8 cellular contexts compared by ENCODE assay signal in the genomic region with DNA sequence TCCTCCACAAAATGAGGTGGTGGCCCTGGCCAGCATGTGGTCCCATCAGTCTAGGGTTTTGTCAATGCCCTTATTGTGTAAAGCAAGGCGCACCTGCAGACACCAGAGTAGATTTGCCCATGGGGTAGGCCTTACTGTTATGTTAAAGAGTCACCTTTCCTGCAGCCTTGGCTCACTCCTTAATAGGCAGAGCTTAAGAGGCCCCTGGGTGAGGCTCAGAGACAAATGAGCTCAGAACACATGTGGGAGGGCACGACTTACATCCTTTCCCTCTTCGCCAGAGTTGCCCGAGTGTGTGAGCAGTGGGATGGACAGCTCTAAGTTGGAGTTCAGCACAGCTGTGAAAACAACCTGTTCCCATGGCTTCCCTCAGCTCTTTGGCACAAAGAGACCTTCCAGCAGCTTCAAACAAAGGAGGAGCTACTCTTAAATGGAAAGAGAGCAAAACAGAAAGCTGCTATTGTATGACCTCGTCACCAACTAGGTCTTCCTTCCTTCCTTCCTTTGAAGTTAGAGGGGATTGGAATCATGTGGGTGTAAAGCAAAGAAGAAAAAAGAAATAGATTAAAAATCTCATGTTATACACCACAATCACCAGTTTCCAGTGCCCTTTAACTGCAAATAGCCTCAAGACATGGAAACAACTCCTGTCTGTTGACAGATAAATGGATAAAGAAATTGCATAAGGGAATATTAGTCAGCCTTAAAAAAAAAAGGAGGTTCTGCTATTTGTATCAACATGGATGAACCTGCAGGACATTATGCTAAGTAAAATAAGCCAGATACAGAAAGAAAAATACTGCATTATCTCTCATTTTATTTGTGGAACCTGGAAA. TPM values are rescaled to one million over a fixed set of nuclear protein-coding genes. Genes with fewer than 3 reads are reported as not detected.
DNase-seq lines count a peak whose midpoint lies in the region; ATAC-seq and TF ChIP-seq lines count a peak whose summit lies in the region.

No MANE protein-coding gene starts in this region.

- no peaks in the 10 kb centered on the region for H3K27me3 ChIP-seq in left ventricle myocardium inferior (ENCODE audit: low read depth)

- H3K4me3 ChIP-seq in left ventricle myocardium inferior: peak overlapping the region; percentile 6

- H3K36me3 ChIP-seq in left ventricle myocardium inferior: no peaks in the 10 kb centered on the region

- intact Hi-C loops in left ventricle myocardium inferior (cut with micrococcal nuclease): no loop called here

- peak overlapping the region; percentile 86 for H3K4me3 Mint-ChIP-seq in activated T-helper 17 cell treated with anti-CD3 and anti-CD28 coated beads, Interleukin-2, amount 50 U/mL, for 72 hours
- peak overlapping the region; percentile 79 for H3K4me3 Mint-ChIP-seq in stimulated activated naive CD8-positive, alpha-beta T cell treated with anti-CD3 and anti-CD28 coated beads, Interleukin-15, Interleukin-2, amounts not matched to agents 100 ng/mL and 50 ng/mL, for 24 hours

- no peak for TF ChIP-seq CTCF in left ventricle myocardium inferior (IDR thresholded peaks at IDR 0.05; ENCODE audit: borderline replicate concordance)

- no peaks in the 10 kb centered on the region for H3K36me3 Mint-ChIP-seq in activated T-helper 17 cell treated with anti-CD3 and anti-CD28 coated beads, Interleukin-2, amount 50 U/mL, for 72 hours (ENCODE audit: low read depth)
- no peaks in the 10 kb centered on the region for H3K36me3 Mint-ChIP-seq in stimulated activated naive CD8-positive, alpha-beta T cell treated with anti-CD3 and anti-CD28 coated beads, Interleukin-15, Interleukin-2, amounts not matched to agents 100 ng/mL and 50 ng/mL, for 24 hours (ENCODE audit: low read depth)

- peak overlapping the region; percentile 86 for H3K27ac Mint-ChIP-seq in activated T-helper 17 cell treated with anti-CD3 and anti-CD28 coated beads, Interleukin-2, amount 50 U/mL, for 72 hours
- peak overlapping the region; percentile 91 for H3K27ac Mint-ChIP-seq in stimulated activated naive CD8-positive, alpha-beta T cell treated with anti-CD3 and anti-CD28 coated beads, Interleukin-15, Interleukin-2, amounts not matched to agents 100 ng/mL and 50 ng/mL, for 24 hours

- peaks cover 52% of the 10 kb centered on the region for H3K4me1 Mint-ChIP-seq in activated T-helper 17 cell treated with anti-CD3 and anti-CD28 coated beads, Interleukin-2, amount 50 U/mL, for 72 hours
- peaks cover 64% of the 10 kb centered on the region for H3K4me1 Mint-ChIP-seq in stimulated activated naive CD8-positive, alpha-beta T cell treated with anti-CD3 and anti-CD28 coated beads, Interleukin-15, Interleukin-2, amounts not matched to agents 100 ng/mL and 50 ng/mL, for 24 hours (ENCODE audit: low read depth)

- H3K4me1 ChIP-seq in left ventricle myocardium inferior: peaks cover 26% of the 10 kb centered on the region

- DNase-seq in NCI-H748 (lab: John Stamatoyannopoulos, UW; ENCODE audit: unreplicated experiment): peak; percentile 28
- no peak for DNase-seq in NCI-H748 treated with DMSO at 0.1 percent for 48 hours (lab: John Stamatoyannopoulos, UW)
- no peak for DNase-seq in left ventricle myocardium inferior

- no peaks in the 10 kb centered on the region for H3K9me3 Mint-ChIP-seq in activated T-helper 17 cell treated with anti-CD3 and anti-CD28 coated beads, Interleukin-2, amount 50 U/mL, for 72 hours
- H3K9me3 Mint-ChIP-seq in stimulated activated naive CD8-positive, alpha-beta T cell treated with anti-CD3 and anti-CD28 coated beads, Interleukin-15, Interleukin-2, amounts not matched to agents 100 ng/mL and 50 ng/mL, for 24 hours: no peaks in the 10 kb centered on the region

- H3K27me3 Mint-ChIP-seq in activated T-helper 17 cell treated with anti-CD3 and anti-CD28 coated beads, Interleukin-2, amount 50 U/mL, for 72 hours: no peaks in the 10 kb centered on the region
- H3K27me3 Mint-ChIP-seq in stimulated activated naive CD8-positive, alpha-beta T cell treated with anti-CD3 and anti-CD28 coated beads, Interleukin-15, Interleukin-2, amounts not matched to agents 100 ng/mL and 50 ng/mL, for 24 hours: no peaks in the 10 kb centered on the region

- no peaks in the 10 kb centered on the region for H3K9me3 ChIP-seq in left ventricle myocardium inferior (replicated peaks)

- ATAC-seq in activated T-helper 17 cell treated with anti-CD3 and anti-CD28 coated beads, Interleukin-2, amount 50 U/mL, for 72 hours (replicated peaks): peak; percentile 81
- ATAC-seq in GM21619 (IDR thresholded peaks at IDR 0.05; ENCODE audit: unreplicated experiment) (no peak), GM21576 (IDR thresholded peaks at IDR 0.05; ENCODE audit: unreplicated experiment) (no peak), GM19023 (IDR thresholded peaks at IDR 0.05; ENCODE audit: unreplicated experiment) (no peak)

- H3K27ac ChIP-seq in left ventricle myocardium inferior (replicated peaks): peak overlapping the region; percentile 66

RNA-seq across cellular contexts. Expression of gene XPNPEP1, which starts 11.9 kb away (rescaled TPM):
- 100 to 1,000 TPM in 1 of 2 donors, 10 to 100 TPM in 1; 97.5 to 108 TPM for total RNA-seq in activated T-helper 17 cell treated with anti-CD3 and anti-CD28 coated beads, Interleukin-2, amount 50 U/mL, for 72 hours
- total RNA-seq in left ventricle myocardium inferior: 35.7 TPM
